Comparison of ENCODE assay signal across 1 cellular context in the genomic region with DNA sequence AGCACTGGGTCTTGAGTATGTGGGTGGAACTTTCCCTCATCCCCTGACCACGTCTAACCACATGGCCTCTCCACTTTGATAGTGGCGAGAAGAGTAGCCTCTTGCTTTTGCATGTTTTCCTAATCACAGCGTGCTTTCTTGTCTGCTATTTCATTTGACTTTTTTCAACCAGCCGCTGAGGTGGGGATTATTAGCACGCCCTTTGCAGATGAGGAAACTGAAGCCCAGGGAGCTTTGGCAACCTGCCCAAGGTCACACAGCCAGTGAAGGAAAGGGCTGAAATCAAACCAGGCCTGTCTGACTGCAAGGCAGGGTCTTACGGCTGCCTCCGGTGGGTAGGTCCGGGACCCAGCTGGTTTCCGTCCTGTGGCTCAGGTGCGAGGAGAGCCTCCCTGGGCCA.
TF ChIP-seq lines count a peak whose summit lies in the region.

No MANE protein-coding gene starts in this region.

TF ChIP-seq in H1, 55 proteins besides CTCF, POLR2A, EP300 and RAD21:
- TF ChIP-seq SP1 (IDR thresholded peaks at IDR 0.05; ENCODE audit: low read depth, low read length) = no peak
- no peak for TF ChIP-seq CHD1 (IDR thresholded peaks at IDR 0.05; ENCODE audit: low read depth, low read length)
- TF ChIP-seq SP4 (IDR thresholded peaks at IDR 0.05; ENCODE audit: low read length) = no peak
- TF ChIP-seq MAFK (IDR thresholded peaks at IDR 0.05; ENCODE audit: low read depth, low read length) = no peak
